1 cellular context compared by ENCODE assay signal in the genomic region with DNA sequence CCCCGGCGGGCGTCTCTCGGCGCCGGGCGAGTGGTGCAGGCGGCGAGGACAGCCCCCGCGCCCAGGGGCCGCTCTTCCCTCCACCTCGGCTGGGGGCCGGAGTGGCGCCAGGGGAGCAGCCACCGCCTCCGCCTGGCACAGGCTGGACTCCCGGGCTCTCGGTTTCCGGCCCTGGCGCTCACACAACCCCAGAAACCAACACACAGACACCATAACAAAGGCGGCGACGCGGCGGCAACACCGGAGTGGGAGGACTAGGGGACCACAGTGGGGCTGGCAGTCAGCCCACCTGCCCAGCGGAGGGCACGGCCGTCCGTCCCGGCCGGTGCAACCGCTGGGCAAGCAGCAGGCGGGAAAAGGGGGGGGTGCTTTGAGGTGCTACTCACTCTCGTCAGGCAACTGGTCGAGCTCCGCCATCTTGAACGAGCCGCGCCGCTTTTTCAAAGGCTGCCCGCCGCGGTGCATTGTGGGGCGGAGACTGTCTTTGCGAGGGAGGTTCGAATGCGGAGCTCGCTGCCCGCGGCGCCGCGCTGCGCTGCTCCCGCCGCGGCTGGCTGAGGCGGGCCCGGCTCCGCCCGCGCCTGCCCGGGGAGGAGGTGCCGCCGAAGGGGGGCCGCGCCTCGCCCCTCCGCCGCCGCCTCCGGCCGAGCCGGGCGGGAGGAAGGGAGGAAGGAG.
A peak's percentile ranks its signal among the peaks of the same experiment; 100 is the strongest.
TF ChIP-seq lines count a peak whose summit lies in the region.

A gene with protein sequence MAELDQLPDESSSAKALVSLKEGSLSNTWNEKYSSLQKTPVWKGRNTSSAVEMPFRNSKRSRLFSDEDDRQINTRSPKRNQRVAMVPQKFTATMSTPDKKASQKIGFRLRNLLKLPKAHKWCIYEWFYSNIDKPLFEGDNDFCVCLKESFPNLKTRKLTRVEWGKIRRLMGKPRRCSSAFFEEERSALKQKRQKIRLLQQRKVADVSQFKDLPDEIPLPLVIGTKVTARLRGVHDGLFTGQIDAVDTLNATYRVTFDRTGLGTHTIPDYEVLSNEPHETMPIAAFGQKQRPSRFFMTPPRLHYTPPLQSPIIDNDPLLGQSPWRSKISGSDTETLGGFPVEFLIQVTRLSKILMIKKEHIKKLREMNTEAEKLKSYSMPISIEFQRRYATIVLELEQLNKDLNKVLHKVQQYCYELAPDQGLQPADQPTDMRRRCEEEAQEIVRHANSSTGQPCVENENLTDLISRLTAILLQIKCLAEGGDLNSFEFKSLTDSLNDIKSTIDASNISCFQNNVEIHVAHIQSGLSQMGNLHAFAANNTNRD (minus strand): TSS at position 442 of the 675 bp plus-strand sequence. CDS start 25 bp downstream, at position 417.

TF ChIP-seq in HepG2, 621 proteins besides CTCF, POLR2A, EP300 and RAD21 (continued from another document and continues in another):
- TF ChIP-seq, protein P1, sequence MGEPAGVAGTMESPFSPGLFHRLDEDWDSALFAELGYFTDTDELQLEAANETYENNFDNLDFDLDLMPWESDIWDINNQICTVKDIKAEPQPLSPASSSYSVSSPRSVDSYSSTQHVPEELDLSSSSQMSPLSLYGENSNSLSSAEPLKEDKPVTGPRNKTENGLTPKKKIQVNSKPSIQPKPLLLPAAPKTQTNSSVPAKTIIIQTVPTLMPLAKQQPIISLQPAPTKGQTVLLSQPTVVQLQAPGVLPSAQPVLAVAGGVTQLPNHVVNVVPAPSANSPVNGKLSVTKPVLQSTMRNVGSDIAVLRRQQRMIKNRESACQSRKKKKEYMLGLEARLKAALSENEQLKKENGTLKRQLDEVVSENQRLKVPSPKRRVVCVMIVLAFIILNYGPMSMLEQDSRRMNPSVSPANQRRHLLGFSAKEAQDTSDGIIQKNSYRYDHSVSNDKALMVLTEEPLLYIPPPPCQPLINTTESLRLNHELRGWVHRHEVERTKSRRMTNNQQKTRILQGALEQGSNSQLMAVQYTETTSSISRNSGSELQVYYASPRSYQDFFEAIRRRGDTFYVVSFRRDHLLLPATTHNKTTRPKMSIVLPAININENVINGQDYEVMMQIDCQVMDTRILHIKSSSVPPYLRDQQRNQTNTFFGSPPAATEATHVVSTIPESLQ (CRISPR knock-in tag; conservative IDR thresholded peaks at IDR 0.05): no peak
- TF ChIP-seq SMARCE1 (IDR thresholded peaks at IDR 0.05; ENCODE audit: borderline replicate concordance): no peak
- peak; percentile 58; the same call in 1 of the 2 replicates for TF ChIP-seq HNRNPL (IDR thresholded peaks at IDR 0.05; ENCODE audit: low read depth, low read length)
- 0 out of 2 replicates have a peak, but pooled peaks have one; percentile 4 for TF ChIP-seq CREB1 (IDR thresholded peaks at IDR 0.05)
- TF ChIP-seq CREB1 (CRISPR knock-in tag; IDR thresholded peaks at IDR 0.05): no peak
- TF ChIP-seq, protein P2, sequence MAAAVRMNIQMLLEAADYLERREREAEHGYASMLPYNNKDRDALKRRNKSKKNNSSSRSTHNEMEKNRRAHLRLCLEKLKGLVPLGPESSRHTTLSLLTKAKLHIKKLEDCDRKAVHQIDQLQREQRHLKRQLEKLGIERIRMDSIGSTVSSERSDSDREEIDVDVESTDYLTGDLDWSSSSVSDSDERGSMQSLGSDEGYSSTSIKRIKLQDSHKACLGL (CRISPR knock-in tag; IDR thresholded peaks at IDR 0.05): no peak
- TF ChIP-seq, protein P3, sequence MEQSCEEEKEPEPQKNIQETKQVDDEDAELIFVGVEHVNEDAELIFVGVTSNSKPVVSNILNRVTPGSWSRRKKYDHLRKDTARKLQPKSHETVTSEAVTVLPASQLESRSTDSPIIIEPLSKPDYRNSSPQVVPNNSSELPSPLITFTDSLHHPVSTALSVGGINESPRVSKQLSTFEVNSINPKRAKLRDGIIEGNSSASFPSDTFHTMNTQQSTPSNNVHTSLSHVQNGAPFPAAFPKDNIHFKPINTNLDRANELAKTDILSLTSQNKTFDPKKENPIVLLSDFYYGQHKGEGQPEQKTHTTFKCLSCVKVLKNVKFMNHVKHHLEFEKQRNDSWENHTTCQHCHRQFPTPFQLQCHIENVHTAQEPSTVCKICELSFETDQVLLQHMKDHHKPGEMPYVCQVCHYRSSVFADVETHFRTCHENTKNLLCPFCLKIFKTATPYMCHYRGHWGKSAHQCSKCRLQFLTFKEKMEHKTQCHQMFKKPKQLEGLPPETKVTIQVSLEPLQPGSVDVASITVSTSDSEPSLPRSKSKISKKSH (CRISPR knock-in tag; IDR thresholded peaks at IDR 0.05; ENCODE audit: borderline replicate concordance): no peak
- TF ChIP-seq GPN1 (CRISPR knock-in tag; IDR thresholded peaks at IDR 0.05; ENCODE audit: borderline replicate concordance): no peak
- TF ChIP-seq ZNF326 (CRISPR knock-in tag; IDR thresholded peaks at IDR 0.05; ENCODE audit: borderline replicate concordance): no peak
- peak; percentile 38; the same call in 1 of the 2 replicates for TF ChIP-seq MXD4 (CRISPR knock-in tag; IDR thresholded peaks at IDR 0.05)
- no peak for TF ChIP-seq CENPX (CRISPR knock-in tag; IDR thresholded peaks at IDR 0.05)
- TF ChIP-seq, protein P4, sequence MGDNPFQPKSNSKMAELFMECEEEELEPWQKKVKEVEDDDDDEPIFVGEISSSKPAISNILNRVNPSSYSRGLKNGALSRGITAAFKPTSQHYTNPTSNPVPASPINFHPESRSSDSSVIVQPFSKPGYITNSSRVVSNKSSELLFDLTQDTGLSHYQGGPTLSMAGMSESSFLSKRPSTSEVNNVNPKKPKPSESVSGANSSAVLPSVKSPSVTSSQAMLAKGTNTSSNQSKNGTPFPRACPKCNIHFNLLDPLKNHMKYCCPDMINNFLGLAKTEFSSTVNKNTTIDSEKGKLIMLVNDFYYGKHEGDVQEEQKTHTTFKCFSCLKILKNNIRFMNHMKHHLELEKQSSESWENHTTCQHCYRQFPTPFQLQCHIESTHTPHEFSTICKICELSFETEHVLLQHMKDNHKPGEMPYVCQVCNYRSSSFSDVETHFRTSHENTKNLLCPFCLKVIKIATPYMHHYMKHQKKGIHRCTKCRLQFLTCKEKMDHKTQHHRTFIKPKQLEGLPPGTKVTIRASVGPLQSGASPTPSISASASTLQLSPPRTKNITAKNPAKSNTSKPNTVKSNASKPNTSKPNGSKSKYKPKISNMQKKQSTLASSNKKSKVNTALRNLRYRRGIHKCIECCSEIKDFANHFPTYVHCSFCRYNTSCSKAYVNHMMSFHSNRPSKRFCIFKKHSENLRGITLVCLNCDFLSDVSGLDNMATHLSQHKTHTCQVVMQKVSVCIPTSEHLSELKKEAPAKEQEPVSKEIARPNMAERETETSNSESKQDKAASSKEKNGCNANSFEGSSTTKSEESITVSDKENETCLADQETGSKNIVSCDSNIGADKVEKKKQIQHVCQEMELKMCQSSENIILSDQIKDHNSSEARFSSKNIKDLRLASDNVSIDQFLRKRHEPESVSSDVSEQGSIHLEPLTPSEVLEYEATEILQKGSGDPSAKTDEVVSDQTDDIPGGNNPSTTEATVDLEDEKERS (CRISPR knock-in tag; IDR thresholded peaks at IDR 0.05): no peak
- no peak for TF ChIP-seq SNAI1 (CRISPR knock-in tag; IDR thresholded peaks at IDR 0.05; ENCODE audit: borderline replicate concordance)
- TF ChIP-seq SIX1 (CRISPR knock-in tag; IDR thresholded peaks at IDR 0.05; ENCODE audit: borderline replicate concordance): no peak
- no peak for TF ChIP-seq JUN (CRISPR knock-in tag; IDR thresholded peaks at IDR 0.05)
- TF ChIP-seq, protein P5, sequence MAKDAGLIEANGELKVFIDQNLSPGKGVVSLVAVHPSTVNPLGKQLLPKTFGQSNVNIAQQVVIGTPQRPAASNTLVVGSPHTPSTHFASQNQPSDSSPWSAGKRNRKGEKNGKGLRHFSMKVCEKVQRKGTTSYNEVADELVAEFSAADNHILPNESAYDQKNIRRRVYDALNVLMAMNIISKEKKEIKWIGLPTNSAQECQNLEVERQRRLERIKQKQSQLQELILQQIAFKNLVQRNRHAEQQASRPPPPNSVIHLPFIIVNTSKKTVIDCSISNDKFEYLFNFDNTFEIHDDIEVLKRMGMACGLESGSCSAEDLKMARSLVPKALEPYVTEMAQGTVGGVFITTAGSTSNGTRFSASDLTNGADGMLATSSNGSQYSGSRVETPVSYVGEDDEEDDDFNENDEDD (CRISPR knock-in tag; IDR thresholded peaks at IDR 0.05; ENCODE audit: borderline replicate concordance): peak; percentile 98
- TF ChIP-seq NCOA2 (CRISPR knock-in tag; IDR thresholded peaks at IDR 0.05): no peak
- TF ChIP-seq KLF6 (CRISPR knock-in tag; IDR thresholded peaks at IDR 0.05): 0 out of 2 replicates have a peak, but pooled peaks have one; percentile 46
- peak; percentile 99 for TF ChIP-seq ZFP36L1 (CRISPR knock-in tag; IDR thresholded peaks at IDR 0.05)
- TF ChIP-seq, protein P6, sequence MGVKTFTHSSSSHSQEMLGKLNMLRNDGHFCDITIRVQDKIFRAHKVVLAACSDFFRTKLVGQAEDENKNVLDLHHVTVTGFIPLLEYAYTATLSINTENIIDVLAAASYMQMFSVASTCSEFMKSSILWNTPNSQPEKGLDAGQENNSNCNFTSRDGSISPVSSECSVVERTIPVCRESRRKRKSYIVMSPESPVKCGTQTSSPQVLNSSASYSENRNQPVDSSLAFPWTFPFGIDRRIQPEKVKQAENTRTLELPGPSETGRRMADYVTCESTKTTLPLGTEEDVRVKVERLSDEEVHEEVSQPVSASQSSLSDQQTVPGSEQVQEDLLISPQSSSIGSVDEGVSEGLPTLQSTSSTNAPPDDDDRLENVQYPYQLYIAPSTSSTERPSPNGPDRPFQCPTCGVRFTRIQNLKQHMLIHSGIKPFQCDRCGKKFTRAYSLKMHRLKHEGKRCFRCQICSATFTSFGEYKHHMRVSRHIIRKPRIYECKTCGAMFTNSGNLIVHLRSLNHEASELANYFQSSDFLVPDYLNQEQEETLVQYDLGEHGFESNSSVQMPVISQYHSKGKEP (CRISPR knock-in tag; IDR thresholded peaks at IDR 0.05): no peak
- no peak for TF ChIP-seq TBL1XR1 (IDR thresholded peaks at IDR 0.05; ENCODE audit: borderline replicate concordance, low read length, partially characterized antibody)
- TF ChIP-seq, protein P7, sequence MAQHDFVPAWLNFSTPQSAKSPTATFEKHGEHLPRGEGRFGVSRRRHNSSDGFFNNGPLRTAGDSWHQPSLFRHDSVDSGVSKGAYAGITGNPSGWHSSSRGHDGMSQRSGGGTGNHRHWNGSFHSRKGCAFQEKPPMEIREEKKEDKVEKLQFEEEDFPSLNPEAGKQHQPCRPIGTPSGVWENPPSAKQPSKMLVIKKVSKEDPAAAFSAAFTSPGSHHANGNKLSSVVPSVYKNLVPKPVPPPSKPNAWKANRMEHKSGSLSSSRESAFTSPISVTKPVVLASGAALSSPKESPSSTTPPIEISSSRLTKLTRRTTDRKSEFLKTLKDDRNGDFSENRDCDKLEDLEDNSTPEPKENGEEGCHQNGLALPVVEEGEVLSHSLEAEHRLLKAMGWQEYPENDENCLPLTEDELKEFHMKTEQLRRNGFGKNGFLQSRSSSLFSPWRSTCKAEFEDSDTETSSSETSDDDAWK (CRISPR knock-in tag; IDR thresholded peaks at IDR 0.05): no peak
- 0 out of 2 replicates have a peak, but pooled peaks have one; percentile 68 for TF ChIP-seq ZSCAN29 (CRISPR knock-in tag; conservative IDR thresholded peaks at IDR 0.05)
- peak; percentile 82 for TF ChIP-seq GABPB1 (CRISPR knock-in tag; IDR thresholded peaks at IDR 0.05)
- TF ChIP-seq ZNF652 (CRISPR knock-in tag; IDR thresholded peaks at IDR 0.05; ENCODE audit: borderline replicate concordance, low read depth): no peak
- TF ChIP-seq, protein P8, sequence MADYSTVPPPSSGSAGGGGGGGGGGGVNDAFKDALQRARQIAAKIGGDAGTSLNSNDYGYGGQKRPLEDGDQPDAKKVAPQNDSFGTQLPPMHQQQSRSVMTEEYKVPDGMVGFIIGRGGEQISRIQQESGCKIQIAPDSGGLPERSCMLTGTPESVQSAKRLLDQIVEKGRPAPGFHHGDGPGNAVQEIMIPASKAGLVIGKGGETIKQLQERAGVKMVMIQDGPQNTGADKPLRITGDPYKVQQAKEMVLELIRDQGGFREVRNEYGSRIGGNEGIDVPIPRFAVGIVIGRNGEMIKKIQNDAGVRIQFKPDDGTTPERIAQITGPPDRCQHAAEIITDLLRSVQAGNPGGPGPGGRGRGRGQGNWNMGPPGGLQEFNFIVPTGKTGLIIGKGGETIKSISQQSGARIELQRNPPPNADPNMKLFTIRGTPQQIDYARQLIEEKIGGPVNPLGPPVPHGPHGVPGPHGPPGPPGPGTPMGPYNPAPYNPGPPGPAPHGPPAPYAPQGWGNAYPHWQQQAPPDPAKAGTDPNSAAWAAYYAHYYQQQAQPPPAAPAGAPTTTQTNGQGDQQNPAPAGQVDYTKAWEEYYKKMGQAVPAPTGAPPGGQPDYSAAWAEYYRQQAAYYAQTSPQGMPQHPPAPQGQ (CRISPR knock-in tag; IDR thresholded peaks at IDR 0.05; ENCODE audit: borderline replicate concordance): no peak
- TF ChIP-seq, protein P9, sequence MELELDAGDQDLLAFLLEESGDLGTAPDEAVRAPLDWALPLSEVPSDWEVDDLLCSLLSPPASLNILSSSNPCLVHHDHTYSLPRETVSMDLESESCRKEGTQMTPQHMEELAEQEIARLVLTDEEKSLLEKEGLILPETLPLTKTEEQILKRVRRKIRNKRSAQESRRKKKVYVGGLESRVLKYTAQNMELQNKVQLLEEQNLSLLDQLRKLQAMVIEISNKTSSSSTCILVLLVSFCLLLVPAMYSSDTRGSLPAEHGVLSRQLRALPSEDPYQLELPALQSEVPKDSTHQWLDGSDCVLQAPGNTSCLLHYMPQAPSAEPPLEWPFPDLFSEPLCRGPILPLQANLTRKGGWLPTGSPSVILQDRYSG (CRISPR knock-in tag; IDR thresholded peaks at IDR 0.05): no peak
- no peak for TF ChIP-seq ATM (IDR thresholded peaks at IDR 0.05; ENCODE audit: borderline replicate concordance)
- TF ChIP-seq PPARG (CRISPR knock-in tag; conservative IDR thresholded peaks at IDR 0.05): no peak
- TF ChIP-seq ZNF253 (CRISPR knock-in tag; IDR thresholded peaks at IDR 0.05; ENCODE audit: borderline replicate concordance): peak; percentile 97
- 0 out of 2 replicates have a peak, but pooled peaks have one; percentile 28 for TF ChIP-seq MEIS2 (CRISPR knock-in tag; IDR thresholded peaks at IDR 0.05)
- TF ChIP-seq SOX5 (CRISPR knock-in tag; IDR thresholded peaks at IDR 0.05; ENCODE audit: borderline replicate concordance): no peak
- peak; percentile 86 for TF ChIP-seq GATAD1 (CRISPR knock-in tag; IDR thresholded peaks at IDR 0.05)
- 0 out of 2 replicates have a peak, but pooled peaks have one; percentile 62 for TF ChIP-seq MEIS1 (CRISPR knock-in tag; IDR thresholded peaks at IDR 0.05; ENCODE audit: borderline replicate concordance)
- no peak for TF ChIP-seq RELA (CRISPR knock-in tag; IDR thresholded peaks at IDR 0.05)
- TF ChIP-seq, protein P10, sequence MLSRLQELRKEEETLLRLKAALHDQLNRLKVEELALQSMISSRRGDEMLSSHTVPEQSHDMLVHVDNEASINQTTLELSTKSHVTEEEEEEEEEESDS (CRISPR knock-in tag; IDR thresholded peaks at IDR 0.05; ENCODE audit: borderline replicate concordance): peak; percentile 94
- TF ChIP-seq ZNF354B (CRISPR knock-in tag; IDR thresholded peaks at IDR 0.05): peak; percentile 96; the same call in 1 of the 2 replicates
- TF ChIP-seq SRSF1 (optimal IDR thresholded peaks at IDR 0.05; ENCODE audit: low read depth, low read length): no peak
- no peak for TF ChIP-seq NR2F6 (IDR thresholded peaks at IDR 0.05)
- TF ChIP-seq NR2F6 (CRISPR knock-in tag; IDR thresholded peaks at IDR 0.05): no peak
- TF ChIP-seq MATR3 (CRISPR knock-in tag; IDR thresholded peaks at IDR 0.05): no peak
- TF ChIP-seq, protein P11, sequence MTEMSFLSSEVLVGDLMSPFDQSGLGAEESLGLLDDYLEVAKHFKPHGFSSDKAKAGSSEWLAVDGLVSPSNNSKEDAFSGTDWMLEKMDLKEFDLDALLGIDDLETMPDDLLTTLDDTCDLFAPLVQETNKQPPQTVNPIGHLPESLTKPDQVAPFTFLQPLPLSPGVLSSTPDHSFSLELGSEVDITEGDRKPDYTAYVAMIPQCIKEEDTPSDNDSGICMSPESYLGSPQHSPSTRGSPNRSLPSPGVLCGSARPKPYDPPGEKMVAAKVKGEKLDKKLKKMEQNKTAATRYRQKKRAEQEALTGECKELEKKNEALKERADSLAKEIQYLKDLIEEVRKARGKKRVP (CRISPR knock-in tag; IDR thresholded peaks at IDR 0.05): peak in 1 of 2 experiments; percentile 83; a peak in 2 of 4 replicates
